8 cellular contexts compared by ENCODE assay signal in the genomic region with DNA sequence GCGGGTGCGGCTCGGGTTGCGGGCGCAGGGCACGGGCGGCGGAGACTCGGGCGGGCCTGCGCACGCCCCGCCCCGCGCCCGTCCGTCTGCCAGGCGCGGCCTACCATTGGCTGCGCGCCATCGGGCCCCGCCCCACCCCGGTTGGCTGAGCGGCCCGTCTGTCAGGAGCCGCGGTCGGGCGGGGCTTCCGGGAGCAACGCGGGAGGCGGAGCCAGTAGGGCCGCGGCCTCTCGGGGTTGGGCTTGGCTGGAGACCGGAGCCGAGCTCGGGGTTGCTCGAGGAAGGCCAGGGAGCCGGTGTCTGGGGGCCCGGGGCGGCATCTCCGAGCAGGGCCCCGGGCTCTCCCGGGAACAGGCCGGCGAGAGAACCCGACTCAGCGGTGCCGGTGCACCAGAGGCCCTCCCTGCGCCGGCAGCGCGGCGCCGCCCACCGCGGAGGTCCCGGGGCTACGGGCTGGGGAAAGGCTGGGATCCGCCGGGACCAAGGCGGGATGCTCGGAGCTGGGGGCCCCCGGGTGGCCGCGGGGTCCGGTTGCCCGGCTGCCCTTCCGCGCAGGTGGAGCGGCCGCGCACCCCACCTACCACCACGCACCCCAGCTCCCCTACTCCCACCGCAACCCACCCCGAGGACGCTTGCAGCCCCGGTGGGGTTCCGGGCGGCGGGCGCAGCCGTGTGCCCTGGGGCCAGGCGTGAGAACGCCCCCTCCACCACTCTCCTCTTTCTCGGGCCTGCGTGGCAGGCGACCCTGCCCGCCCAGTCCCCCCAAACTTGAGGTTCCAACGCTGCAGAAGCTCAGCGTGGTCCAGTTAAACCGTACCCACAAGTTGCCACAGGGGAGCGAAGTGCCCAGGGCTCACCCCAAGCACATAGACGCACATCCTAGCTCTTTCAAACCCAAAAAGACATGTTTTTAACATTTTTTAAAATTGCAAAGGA. TPM values are rescaled to one million over a fixed set of nuclear protein-coding genes. Genes with fewer than 3 reads are reported as not detected.
A peak's percentile ranks its signal among the peaks of the same experiment; 100 is the strongest.
DNase-seq lines count a peak whose midpoint lies in the region; ATAC-seq and TF ChIP-seq lines count a peak whose summit lies in the region.

A gene (minus strand): TSS at position 58 of the 936 bp plus-strand sequence.

- H2BK5ac ChIP-seq in trophoblast cell (ENCODE audit: low read depth, low read length, poor library complexity) = peak within 1 kb of the TSS; percentile 33

- H4K91ac ChIP-seq in trophoblast cell (ENCODE audit: low read depth, low read length) = peak within 1 kb of the TSS; percentile 87

- peak in 1 of 2 donors; percentile 75 for TF ChIP-seq EP300 in tibial nerve (IDR thresholded peaks at IDR 0.05)

- H3K79me1 ChIP-seq in trophoblast cell (ENCODE audit: low read length) = peaks cover 15% of the 10 kb centered on the region

- H3K4me3 ChIP-seq in trophoblast cell (ENCODE audit: low read depth, low read length) = peak within 1 kb of the TSS; percentile 83
- H3K4me3 ChIP-seq in tibial nerve = peak within 1 kb of the TSS; percentile 51 to 98 (median 73)

- intact Hi-C loops in Right ventricle myocardium superior (cut with DNase I) = no loop called here

- peak within 1 kb of the TSS; percentile 90 for H3K9ac ChIP-seq in trophoblast cell (ENCODE audit: low read length)

- peak within 1 kb of the TSS; percentile 93 for H3K4me2 ChIP-seq in trophoblast cell (ENCODE audit: low read length)

- peak within 1 kb of the TSS; percentile 83 for H3K18ac ChIP-seq in trophoblast cell (ENCODE audit: low read length)

- H2BK12ac ChIP-seq in trophoblast cell (ENCODE audit: low read length) = no peak within 1 kb of the TSS

- H3K4ac ChIP-seq in trophoblast cell (ENCODE audit: low read depth, low read length) = peak within 1 kb of the TSS; percentile 82

- peak within 1 kb of the TSS; percentile 81 for H4K8ac ChIP-seq in trophoblast cell (ENCODE audit: low read depth, low read length)

- H3K79me2 ChIP-seq in trophoblast cell (ENCODE audit: control insufficient read depth, insufficient read depth, low read length, poor library complexity) = peaks cover 6% of the 10 kb centered on the region

- WGBS in trophoblast cell (ENCODE audit: extremely low coverage, insufficient coverage, insufficient read length) = no CpG with 5 or more reads among the region's 97 CpGs
- 4 to 8% methylated on average over 22 to 78 of the region's 97 CpGs for WGBS in tibial nerve, 2 donors

- TF ChIP-seq CTCF in GM10266 (IDR thresholded peaks at IDR 0.05; ENCODE audit: control insufficient read depth, insufficient read depth, low read depth, missing control alignments) = no peak
- TF ChIP-seq CTCF in tibial nerve (IDR thresholded peaks at IDR 0.05) = peak in 2 of 5 experiments; percentile 2 to 12

- H3K9me3 ChIP-seq in trophoblast cell (ENCODE audit: insufficient read depth, low read depth, low read length) (peaks cover 3% of the 10 kb centered on the region), tibial nerve (no peaks in the 10 kb centered on the region)

- H2AFZ ChIP-seq in trophoblast cell (ENCODE audit: insufficient read depth, low read length, poor library complexity) = peak within 1 kb of the TSS; percentile 63

- DNase-seq in GM10266 (ENCODE audit: extremely low spot score) (peak; percentile 100), NCI-H128 (lab: John Stamatoyannopoulos, UW; ENCODE audit: unreplicated experiment) (peak; percentile 89), SW 1271 (lab: John Stamatoyannopoulos, UW) (peak; percentile 70 to 87), Right ventricle myocardium superior (peak; percentile 97), trophoblast cell (peak; percentile 93 to 96), tibial nerve (ENCODE audit: low spot score in 2 of 2) (peak; percentile 89 to 90)
- DNase-seq in activated naive CD8-positive, alpha-beta T cell treated with anti-CD3 and anti-CD28 coated beads, Interleukin-2, amount 50 U/mL, for 16 hours (ENCODE audit: low read depth, low spot score) = peak; percentile 89

- H3K27me3 ChIP-seq in trophoblast cell (ENCODE audit: insufficient read depth, low read length) (peaks cover 12% of the 10 kb centered on the region), tibial nerve (no peaks in the 10 kb centered on the region)

- H3K27ac ChIP-seq in trophoblast cell (ENCODE audit: low read depth, low read length) (peak within 1 kb of the TSS; percentile 39), tibial nerve (peak within 1 kb of the TSS; percentile 51 to 92 (median 89))

- H3K23ac ChIP-seq in trophoblast cell (ENCODE audit: low read length) = no peak within 1 kb of the TSS

- H3K4me1 ChIP-seq in trophoblast cell (ENCODE audit: control insufficient read depth in 1 of 2, insufficient read depth in 2 of 2, low read length in 2 of 2) (peaks cover 21 to 23% of the 10 kb centered on the region in 2 experiments), tibial nerve (peaks cover 0 to 46% (median 31%) of the 10 kb centered on the region in 4 donors)

- H2AK5ac ChIP-seq in trophoblast cell (ENCODE audit: low read length) = peak within 1 kb of the TSS; percentile 56

- H3K14ac ChIP-seq in trophoblast cell (ENCODE audit: low read length) = peak within 1 kb of the TSS; percentile 73

- peaks cover 31 to 34% of the 10 kb centered on the region in 2 experiments for H3K36me3 ChIP-seq in trophoblast cell (ENCODE audit: control insufficient read depth in 1 of 2, insufficient read depth in 2 of 2, low read length in 2 of 2)
- H3K36me3 ChIP-seq in tibial nerve = peaks cover 0 to 33% (median 0%) of the 10 kb centered on the region in 3 donors

- peak; percentile 24 to 75 for TF ChIP-seq POLR2A in tibial nerve (IDR thresholded peaks at IDR 0.05)

- H2BK120ac ChIP-seq in trophoblast cell (ENCODE audit: insufficient read depth, low read length, poor library complexity) = peak within 1 kb of the TSS; percentile 41

- peak within 1 kb of the TSS; percentile 82 for H4K12ac ChIP-seq in trophoblast cell (ENCODE audit: low read depth, low read length)

- peak; percentile 73 for ATAC-seq in HG02642 (IDR thresholded peaks at IDR 0.05; ENCODE audit: poor library complexity, unreplicated experiment)
- ATAC-seq in Right ventricle myocardium superior (ENCODE audit: poor library complexity) = peak; percentile 95

RNA-seq across cellular contexts. Expression of the gene that starts here (rescaled TPM):
- total RNA-seq in Right ventricle myocardium superior (60.5 TPM), tibial nerve (10 to 100 TPM; 64.3 to 71.1 (median 68.1) TPM)
- polyA plus RNA-seq in trophoblast cell (2013) = 39.2 and 40.8 TPM in 2 replicates

Comparison
In these comparisons a context has a peak if more than half of its experiments do, and no peak if none do; other contexts are left out.
1. Peak in every context shown above with its lines: DNase-seq, ATAC-seq, H3K4me3 ChIP-seq and H3K27ac ChIP-seq.